2 cellular contexts compared by ENCODE assay signal in genomic region chr6:124297507-124297906, GRCh38.
TF ChIP-seq lines count a peak whose summit lies in the region.

No MANE protein-coding gene starts in this region.

TF ChIP-seq in GM23338, 12 proteins besides CTCF, POLR2A, EP300 and RAD21 (continued from another document):
- no peak for TF ChIP-seq ZNF114 (CRISPR knock-in tag; IDR thresholded peaks at IDR 0.05)
- TF ChIP-seq, protein P1, sequence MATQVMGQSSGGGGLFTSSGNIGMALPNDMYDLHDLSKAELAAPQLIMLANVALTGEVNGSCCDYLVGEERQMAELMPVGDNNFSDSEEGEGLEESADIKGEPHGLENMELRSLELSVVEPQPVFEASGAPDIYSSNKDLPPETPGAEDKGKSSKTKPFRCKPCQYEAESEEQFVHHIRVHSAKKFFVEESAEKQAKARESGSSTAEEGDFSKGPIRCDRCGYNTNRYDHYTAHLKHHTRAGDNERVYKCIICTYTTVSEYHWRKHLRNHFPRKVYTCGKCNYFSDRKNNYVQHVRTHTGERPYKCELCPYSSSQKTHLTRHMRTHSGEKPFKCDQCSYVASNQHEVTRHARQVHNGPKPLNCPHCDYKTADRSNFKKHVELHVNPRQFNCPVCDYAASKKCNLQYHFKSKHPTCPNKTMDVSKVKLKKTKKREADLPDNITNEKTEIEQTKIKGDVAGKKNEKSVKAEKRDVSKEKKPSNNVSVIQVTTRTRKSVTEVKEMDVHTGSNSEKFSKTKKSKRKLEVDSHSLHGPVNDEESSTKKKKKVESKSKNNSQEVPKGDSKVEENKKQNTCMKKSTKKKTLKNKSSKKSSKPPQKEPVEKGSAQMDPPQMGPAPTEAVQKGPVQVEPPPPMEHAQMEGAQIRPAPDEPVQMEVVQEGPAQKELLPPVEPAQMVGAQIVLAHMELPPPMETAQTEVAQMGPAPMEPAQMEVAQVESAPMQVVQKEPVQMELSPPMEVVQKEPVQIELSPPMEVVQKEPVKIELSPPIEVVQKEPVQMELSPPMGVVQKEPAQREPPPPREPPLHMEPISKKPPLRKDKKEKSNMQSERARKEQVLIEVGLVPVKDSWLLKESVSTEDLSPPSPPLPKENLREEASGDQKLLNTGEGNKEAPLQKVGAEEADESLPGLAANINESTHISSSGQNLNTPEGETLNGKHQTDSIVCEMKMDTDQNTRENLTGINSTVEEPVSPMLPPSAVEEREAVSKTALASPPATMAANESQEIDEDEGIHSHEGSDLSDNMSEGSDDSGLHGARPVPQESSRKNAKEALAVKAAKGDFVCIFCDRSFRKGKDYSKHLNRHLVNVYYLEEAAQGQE (IDR thresholded peaks at IDR 0.05; ENCODE audit: unreplicated experiment): no peak
- no peak for TF ChIP-seq STAT1 (IDR thresholded peaks at IDR 0.05; ENCODE audit: unreplicated experiment)
- no peak for TF ChIP-seq EZH2phosphoT487 (IDR thresholded peaks at IDR 0.05; ENCODE audit: unreplicated experiment)
- TF ChIP-seq EZH2 (IDR thresholded peaks at IDR 0.05; ENCODE audit: low read depth, unreplicated experiment): no peak
- no peak for TF ChIP-seq CREB1 (CRISPR knock-in tag; IDR thresholded peaks at IDR 0.05; ENCODE audit: low read depth)
- TF ChIP-seq JUNB (IDR thresholded peaks at IDR 0.05; ENCODE audit: unreplicated experiment): no peak
- TF ChIP-seq, protein P2, sequence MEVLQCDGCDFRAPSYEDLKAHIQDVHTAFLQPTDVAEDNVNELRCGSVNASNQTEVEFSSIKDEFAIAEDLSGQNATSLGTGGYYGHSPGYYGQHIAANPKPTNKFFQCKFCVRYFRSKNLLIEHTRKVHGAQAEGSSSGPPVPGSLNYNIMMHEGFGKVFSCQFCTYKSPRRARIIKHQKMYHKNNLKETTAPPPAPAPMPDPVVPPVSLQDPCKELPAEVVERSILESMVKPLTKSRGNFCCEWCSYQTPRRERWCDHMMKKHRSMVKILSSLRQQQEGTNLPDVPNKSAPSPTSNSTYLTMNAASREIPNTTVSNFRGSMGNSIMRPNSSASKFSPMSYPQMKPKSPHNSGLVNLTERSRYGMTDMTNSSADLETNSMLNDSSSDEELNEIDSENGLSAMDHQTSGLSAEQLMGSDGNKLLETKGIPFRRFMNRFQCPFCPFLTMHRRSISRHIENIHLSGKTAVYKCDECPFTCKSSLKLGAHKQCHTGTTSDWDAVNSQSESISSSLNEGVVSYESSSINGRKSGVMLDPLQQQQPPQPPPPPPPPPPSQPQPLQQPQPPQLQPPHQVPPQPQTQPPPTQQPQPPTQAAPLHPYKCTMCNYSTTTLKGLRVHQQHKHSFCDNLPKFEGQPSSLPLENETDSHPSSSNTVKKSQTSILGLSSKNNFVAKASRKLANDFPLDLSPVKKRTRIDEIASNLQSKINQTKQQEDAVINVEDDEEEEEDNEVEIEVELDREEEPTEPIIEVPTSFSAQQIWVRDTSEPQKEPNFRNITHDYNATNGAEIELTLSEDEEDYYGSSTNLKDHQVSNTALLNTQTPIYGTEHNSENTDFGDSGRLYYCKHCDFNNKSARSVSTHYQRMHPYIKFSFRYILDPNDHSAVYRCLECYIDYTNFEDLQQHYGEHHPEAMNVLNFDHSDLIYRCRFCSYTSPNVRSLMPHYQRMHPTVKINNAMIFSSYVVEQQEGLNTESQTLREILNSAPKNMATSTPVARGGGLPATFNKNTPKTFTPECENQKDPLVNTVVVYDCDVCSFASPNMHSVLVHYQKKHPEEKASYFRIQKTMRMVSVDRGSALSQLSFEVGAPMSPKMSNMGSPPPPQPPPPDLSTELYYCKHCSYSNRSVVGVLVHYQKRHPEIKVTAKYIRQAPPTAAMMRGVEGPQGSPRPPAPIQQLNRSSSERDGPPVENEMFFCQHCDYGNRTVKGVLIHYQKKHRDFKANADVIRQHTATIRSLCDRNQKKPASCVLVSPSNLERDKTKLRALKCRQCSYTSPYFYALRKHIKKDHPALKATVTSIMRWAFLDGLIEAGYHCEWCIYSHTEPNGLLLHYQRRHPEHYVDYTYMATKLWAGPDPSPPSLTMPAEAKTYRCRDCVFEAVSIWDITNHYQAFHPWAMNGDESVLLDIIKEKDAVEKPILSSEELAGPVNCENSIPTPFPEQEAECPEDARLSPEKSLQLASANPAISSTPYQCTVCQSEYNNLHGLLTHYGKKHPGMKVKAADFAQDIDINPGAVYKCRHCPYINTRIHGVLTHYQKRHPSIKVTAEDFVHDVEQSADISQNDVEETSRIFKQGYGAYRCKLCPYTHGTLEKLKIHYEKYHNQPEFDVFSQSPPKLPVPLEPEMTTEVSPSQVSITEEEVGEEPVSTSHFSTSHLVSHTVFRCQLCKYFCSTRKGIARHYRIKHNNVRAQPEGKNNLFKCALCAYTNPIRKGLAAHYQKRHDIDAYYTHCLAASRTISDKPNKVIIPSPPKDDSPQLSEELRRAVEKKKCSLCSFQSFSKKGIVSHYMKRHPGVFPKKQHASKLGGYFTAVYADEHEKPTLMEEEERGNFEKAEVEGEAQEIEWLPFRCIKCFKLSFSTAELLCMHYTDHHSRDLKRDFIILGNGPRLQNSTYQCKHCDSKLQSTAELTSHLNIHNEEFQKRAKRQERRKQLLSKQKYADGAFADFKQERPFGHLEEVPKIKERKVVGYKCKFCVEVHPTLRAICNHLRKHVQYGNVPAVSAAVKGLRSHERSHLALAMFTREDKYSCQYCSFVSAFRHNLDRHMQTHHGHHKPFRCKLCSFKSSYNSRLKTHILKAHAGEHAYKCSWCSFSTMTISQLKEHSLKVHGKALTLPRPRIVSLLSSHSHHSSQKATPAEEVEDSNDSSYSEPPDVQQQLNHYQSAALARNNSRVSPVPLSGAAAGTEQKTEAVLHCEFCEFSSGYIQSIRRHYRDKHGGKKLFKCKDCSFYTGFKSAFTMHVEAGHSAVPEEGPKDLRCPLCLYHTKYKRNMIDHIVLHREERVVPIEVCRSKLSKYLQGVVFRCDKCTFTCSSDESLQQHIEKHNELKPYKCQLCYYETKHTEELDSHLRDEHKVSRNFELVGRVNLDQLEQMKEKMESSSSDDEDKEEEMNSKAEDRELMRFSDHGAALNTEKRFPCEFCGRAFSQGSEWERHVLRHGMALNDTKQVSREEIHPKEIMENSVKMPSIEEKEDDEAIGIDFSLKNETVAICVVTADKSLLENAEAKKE (CRISPR knock-in tag; IDR thresholded peaks at IDR 0.05): no peak
- no peak for TF ChIP-seq NANOG (IDR thresholded peaks at IDR 0.05; ENCODE audit: borderline replicate concordance)
TF ChIP-seq in GM23338: peak in this region for 0.

TF ChIP-seq in SK-N-SH, 30 proteins besides CTCF, POLR2A, EP300 and RAD21 (continued from another document):
- no peak for TF ChIP-seq RFX5 (IDR thresholded peaks at IDR 0.05; ENCODE audit: low read length)
